Comparison of ENCODE assay signal across 1 cellular context in the genomic region with DNA sequence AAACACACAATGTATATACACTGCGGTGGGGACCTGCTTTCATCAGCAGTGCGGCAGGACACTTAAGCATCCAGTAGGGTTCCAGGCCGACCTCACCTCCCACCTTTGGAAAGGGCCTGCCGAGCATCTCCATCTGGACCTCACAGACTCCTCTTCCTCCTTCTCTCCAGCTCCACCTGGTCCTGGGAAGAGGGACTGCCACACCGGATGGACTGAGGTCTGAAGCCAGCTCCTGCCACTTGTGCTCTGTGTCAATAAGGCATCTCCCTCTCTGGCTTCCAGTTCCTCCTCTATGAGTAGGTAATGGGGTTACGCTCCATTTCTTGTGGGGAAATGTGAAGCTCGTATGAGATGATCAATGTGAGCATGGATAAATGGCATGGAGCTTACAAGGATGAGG.
TF ChIP-seq lines count a peak whose summit lies in the region.

No MANE protein-coding gene starts in this region.

TF ChIP-seq in H1, 55 proteins besides CTCF, POLR2A, EP300 and RAD21:
- TF ChIP-seq, protein P1, sequence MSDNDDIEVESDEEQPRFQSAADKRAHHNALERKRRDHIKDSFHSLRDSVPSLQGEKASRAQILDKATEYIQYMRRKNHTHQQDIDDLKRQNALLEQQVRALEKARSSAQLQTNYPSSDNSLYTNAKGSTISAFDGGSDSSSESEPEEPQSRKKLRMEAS (IDR thresholded peaks at IDR 0.05), result no peak
- TF ChIP-seq MAFK (IDR thresholded peaks at IDR 0.05; ENCODE audit: low read depth, low read length) (no peak), SIX5 (IDR thresholded peaks at IDR 0.05; ENCODE audit: low read depth, low read length) (no peak), BACH1 (IDR thresholded peaks at IDR 0.05; ENCODE audit: low read length) (no peak), CBX8 (IDR thresholded peaks at IDR 0.05; ENCODE audit: borderline replicate concordance, low read depth, low read length) (no peak), SIRT6 (IDR thresholded peaks at IDR 0.05; ENCODE audit: low read length) (no peak), TEAD4 (IDR thresholded peaks at IDR 0.05; ENCODE audit: low read depth, low read length) (no peak)
TF ChIP-seq in H1: peak in this region for 0.
